Comparison of ENCODE assay signal across 27 cellular contexts in genomic region chr4:76654084-76654483, GRCh38.
"Had no signal": no experiment of that assay in that cellular context is flagged by ENCODE, and none has a peak within 500 bp of the region (broad histone marks: within the 10 kb centered on the region; RNA-seq: fewer than 3 reads in every experiment).

No MANE protein-coding gene starts in this region.

- H3K9ac ChIP-seq: neural progenitor cell, parathyroid adenoma had no signal

- H3K4me1 ChIP-seq: colonic mucosa, gastrocnemius medialis, neural progenitor cell, parathyroid adenoma, right lobe of liver, suprapubic skin, thyroid gland, uterus had no signal

- H2AFZ ChIP-seq: neural progenitor cell, parathyroid adenoma had no signal

- H3K79me2 ChIP-seq: parathyroid adenoma had no signal

- H3K27me3 ChIP-seq: colonic mucosa, gastrocnemius medialis, neural progenitor cell, right lobe of liver, suprapubic skin, thyroid gland, upper lobe of left lung, uterus had no signal

- DNase-seq: colonic mucosa; effector CD8-positive, alpha-beta T cell; endodermal cell; gastrocnemius medialis; head of caudate nucleus; mesendoderm; midbrain; naive thymus-derived CD4-positive, alpha-beta T cell; right lobe of liver; small intestine; stimulated activated CD4-positive, alpha-beta T cell treated with anti-CD3 and anti-CD28 coated beads, Interleukin-12 subunit alpha, Interleukin-12 subunit beta, amount 100 ng/mL, for 4 hours; stimulated activated CD4-positive, alpha-beta T cell treated with anti-CD3 and anti-CD28 coated beads, Interleukin-1b, Interleukin-23, amount 100 ng/mL, for 48 hours; stimulated activated CD4-positive, alpha-beta T cell treated with anti-CD3 and anti-CD28 coated beads, Interleukin-4, amount 100 ng/mL, for 1 hour; stimulated activated CD8-positive, alpha-beta memory T cell treated with anti-CD3 and anti-CD28 coated beads, Interleukin-4, amount 100 ng/mL, for 48 hours; stimulated activated naive CD4-positive, alpha-beta T cell; stimulated activated naive CD8-positive, alpha-beta T cell treated with anti-CD3 and anti-CD28 coated beads, Interleukin-15, amount 100 ng/mL, for 72 hours; thyroid gland; upper lobe of left lung; uterus had no signal

- H3K9me3 Mint-ChIP-seq: dendritic cell treated with granulocyte-macrophage colony-stimulating factor and Interleukin-4, amounts not matched to agents 40 ng/mL and 50 ng/mL, for 4 days; nephron had no signal

- H3K4me3 ChIP-seq: colonic mucosa, gastrocnemius medialis, neural progenitor cell, right lobe of liver, suprapubic skin, thyroid gland, upper lobe of left lung, uterus had no signal

- H3K4me1 Mint-ChIP-seq: endodermal cell; naive thymus-derived CD4-positive, alpha-beta T cell had no signal

- H3K36me3 ChIP-seq: colonic mucosa, gastrocnemius medialis, neural progenitor cell, right lobe of liver, suprapubic skin, thyroid gland, upper lobe of left lung, uterus had no signal

- H3K27me3 Mint-ChIP-seq: dendritic cell treated with granulocyte-macrophage colony-stimulating factor and Interleukin-4, amounts not matched to agents 40 ng/mL and 50 ng/mL, for 4 days; stimulated activated naive CD8-positive, alpha-beta T cell treated with anti-CD3 and anti-CD28 coated beads, Interleukin-15, amount 100 ng/mL, for 72 hours had no signal

- H3K4me3 Mint-ChIP-seq: dendritic cell treated with granulocyte-macrophage colony-stimulating factor and Interleukin-4, amounts not matched to agents 40 ng/mL and 50 ng/mL, for 4 days; endodermal cell; naive thymus-derived CD4-positive, alpha-beta T cell; nephron; neural progenitor cell; stimulated activated naive CD8-positive, alpha-beta T cell treated with anti-CD3 and anti-CD28 coated beads, Interleukin-15, amount 100 ng/mL, for 72 hours had no signal

- H3K27ac ChIP-seq: colonic mucosa, epithelial cell of prostate, gastrocnemius medialis, neural progenitor cell, parathyroid adenoma, right lobe of liver, suprapubic skin, thyroid gland, uterus had no signal

- H3K4me2 ChIP-seq: neural progenitor cell had no signal

- H3K36me3 Mint-ChIP-seq: naive thymus-derived CD4-positive, alpha-beta T cell had no signal

- H3K9me3 ChIP-seq: colonic mucosa, gastrocnemius medialis, right lobe of liver, suprapubic skin, thyroid gland, upper lobe of left lung, uterus had no signal

- H3K27ac Mint-ChIP-seq: dendritic cell treated with granulocyte-macrophage colony-stimulating factor and Interleukin-4, amounts not matched to agents 40 ng/mL and 50 ng/mL, for 4 days; endodermal cell; naive thymus-derived CD4-positive, alpha-beta T cell; nephron; neural progenitor cell; progenitor cell of endocrine pancreas; stimulated activated naive CD8-positive, alpha-beta T cell treated with anti-CD3 and anti-CD28 coated beads, Interleukin-15, amount 100 ng/mL, for 72 hours had no signal

- ATAC-seq: esophagus mucosa; gastrocnemius medialis; naive thymus-derived CD4-positive, alpha-beta T cell; right lobe of liver; stimulated activated naive CD8-positive, alpha-beta T cell treated with anti-CD3 and anti-CD28 coated beads, Interleukin-15, amount 100 ng/mL, for 72 hours had no signal
